ENCODE assay signal across 9 cellular contexts in genomic region chr17:46818319-46818928, GRCh38. TPM values are rescaled to one million over a fixed set of nuclear protein-coding genes. Genes with fewer than 3 reads are reported as not detected.
A peak's percentile ranks its signal among the peaks of the same experiment; 100 is the strongest.
DNase-seq lines count a peak whose midpoint lies in the region; ATAC-seq and FAIRE-seq lines count a peak whose summit lies in the region.
"Had no signal": no experiment of that assay in that cellular context is flagged by ENCODE, and none has a peak within 500 bp of the region (broad histone marks: within the 10 kb centered on the region; RNA-seq: fewer than 3 reads in every experiment).

Gene WNT3, minus strand, starts transcription at chr17:46818692. Its CDS starts 95 bp downstream, at chr17:46818597.

- CTCF ChIA-PET in CD4-positive, alpha-beta memory T cell (lab: Charles Lee; ENCODE audit: partially characterized antibody): no interaction called here

- peaks cover 28% of the 10 kb centered on the region for H3K4me1 ChIP-seq in CD4-positive, alpha-beta memory T cell (ENCODE audit: insufficient read depth, low read length)

- H3K36me3 Mint-ChIP-seq in CD4-positive, alpha-beta memory T cell: no peaks in the 10 kb centered on the region

- H3K9me3 ChIP-seq in CD4-positive, alpha-beta memory T cell (ENCODE audit: control insufficient read depth in 1 of 2, low read length in 2 of 2): no peaks in the 10 kb centered on the region

- H3K27me3 ChIP-seq in CD4-positive, alpha-beta memory T cell (ENCODE audit: insufficient read depth, low read length): peaks cover 53% of the 10 kb centered on the region

- no peak for FAIRE-seq in urothelium cell line (lab: Jason Lieb, UNC)

- H3K4me3 ChIP-seq in CD4-positive, alpha-beta memory T cell (ENCODE audit: low read length in 2 of 2): peak within 1 kb of the TSS in 1 of 2 donors; percentile 45

- H3K4me1 Mint-ChIP-seq in CD4-positive, alpha-beta memory T cell: peaks cover 7 to 30% (median 15%) of the 10 kb centered on the region in 4 donors

- peak in 4 of 5 donors; percentile 29 to 37 (median 33) for DNase-seq in CD4-positive, alpha-beta memory T cell
- DNase-seq in NCI-H2171 (lab: John Stamatoyannopoulos, UW) (peak; percentile 59), left cardiac atrium (peak; percentile 38), NCI-H187 (lab: John Stamatoyannopoulos, UW) (no peak), urothelium cell line (ENCODE audit: low spot score) (no peak)
- peak; percentile 59 for DNase-seq in activated T-cell treated with anti-CD3 and anti-CD28 coated beads, Interleukin-2, amount 50 U/mL, for 1 hour
- peak; percentile 61 for DNase-seq in stimulated activated CD4-positive, alpha-beta T cell treated with anti-CD3 and anti-CD28 coated beads, Interleukin-12 subunit alpha, Interleukin-12 subunit beta, amount 100 ng/mL, for 4 hours

- ATAC-seq in left cardiac atrium (peak; percentile 38 to 69), GM21619 (IDR thresholded peaks at IDR 0.05; ENCODE audit: unreplicated experiment) (no peak)

- peaks cover 0 to 2% (median 0%) of the 10 kb centered on the region in 8 donors for H3K9me3 Mint-ChIP-seq in CD4-positive, alpha-beta memory T cell

- peak within 1 kb of the TSS; percentile 71 to 87 (median 81) for H3K4me3 Mint-ChIP-seq in CD4-positive, alpha-beta memory T cell

- intact Hi-C loops in CD4-positive, alpha-beta memory T cell (cut with micrococcal nuclease): no loop called here
- intact Hi-C loops in left cardiac atrium (cut with DNase I): loop anchor here in 1 of 2 donors (5.0 kb wide), 1 partner anchor 51 kb away; no protein-coding TSS in a partner anchor

- H3K27ac ChIP-seq in CD4-positive, alpha-beta memory T cell (ENCODE audit: low read depth, low read length): no peak within 1 kb of the TSS
- H3K27ac ChIP-seq: epithelial cell of prostate had no signal

- POLR2A ChIA-PET in CD4-positive, alpha-beta memory T cell (lab: Charles Lee; ENCODE audit: partially characterized antibody): no interaction called here

- H3K27me3 Mint-ChIP-seq in CD4-positive, alpha-beta memory T cell: peaks cover 55 to 66% of the 10 kb centered on the region in 2 donors

- H3K27ac Mint-ChIP-seq in CD4-positive, alpha-beta memory T cell: peak within 1 kb of the TSS in 2 of 7 donors; percentile 23 to 52

- H3K36me3 ChIP-seq in CD4-positive, alpha-beta memory T cell (ENCODE audit: insufficient read depth, low read length): no peaks in the 10 kb centered on the region

RNA-seq across cellular contexts. Expression of gene WNT3, which starts in this region (rescaled TPM):
- total RNA-seq in CD4-positive, alpha-beta memory T cell: not detected
- polyA plus RNA-seq in CD4-positive, alpha-beta memory T cell: not detected
- 1 to 10 TPM; 1.1 to 2.1 TPM for total RNA-seq in left cardiac atrium

Comparison
In these comparisons a context has a peak if more than half of its experiments do, and no peak if none do; other contexts are left out.
1. Peak in DNase-seq in CD4-positive, alpha-beta memory T cell; RNA of the gene not detected or under 1 TPM.
2. DNase-seq: peak in NCI-H2171 (single experiment), activated T-cell treated with anti-CD3 and anti-CD28 coated beads, Interleukin-2, amount 50 U/mL, for 1 hour (single experiment), left cardiac atrium (single experiment) and stimulated activated CD4-positive, alpha-beta T cell treated with anti-CD3 and anti-CD28 coated beads, Interleukin-12 subunit alpha, Interleukin-12 subunit beta, amount 100 ng/mL, for 4 hours (single experiment); none in NCI-H187 (0 of 2) and urothelium cell line (single experiment).